ENCODE assay signal across 8 cellular contexts in the genomic region with DNA sequence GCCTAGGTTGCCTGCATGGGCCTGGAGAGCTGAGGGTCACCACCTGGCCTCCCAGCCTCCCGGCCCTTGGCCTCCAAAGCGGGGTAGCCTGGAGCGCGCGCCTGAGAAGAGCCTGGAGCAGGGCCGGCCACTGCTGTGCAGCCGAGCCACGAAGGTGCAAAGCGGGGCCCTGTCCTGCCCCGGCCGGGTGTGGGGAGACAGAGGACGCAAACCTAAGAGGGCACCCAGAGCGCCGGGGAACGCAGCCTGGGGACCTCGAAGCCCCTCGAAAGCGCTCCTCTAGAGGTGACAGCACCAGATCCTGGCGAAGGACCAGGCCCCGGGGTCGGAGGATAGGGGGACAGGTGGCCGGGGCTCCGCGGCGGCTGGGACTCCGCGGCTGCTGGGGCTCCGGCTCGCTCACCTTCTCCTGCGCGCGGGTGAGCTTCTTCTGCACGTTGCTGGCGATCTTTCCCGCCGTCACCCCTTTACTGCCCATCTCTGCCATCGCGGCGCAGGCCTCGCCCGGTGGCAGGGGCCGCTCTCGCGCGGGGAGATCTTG. TPM values are rescaled to one million over a fixed set of nuclear protein-coding genes. Genes with fewer than 3 reads are reported as not detected.
DNase-seq lines count a peak whose midpoint lies in the region; ATAC-seq and TF ChIP-seq lines count a peak whose summit lies in the region.

No MANE protein-coding gene starts in this region.

- H3K9me3 ChIP-seq in A673 (ENCODE audit: low read depth, low read length, poor library complexity, severe bottlenecking), result no peaks in the 10 kb centered on the region
- no peaks in the 10 kb centered on the region for H3K9me3 ChIP-seq in neutrophil

- H3K36me3 ChIP-seq in A673 (ENCODE audit: insufficient read depth, low read length, poor library complexity, severe bottlenecking), result no peaks in the 10 kb centered on the region
- no peaks in the 10 kb centered on the region for H3K36me3 ChIP-seq in neutrophil

- no TSS peak for BruUV-seq in A673 (replicated peaks; lab: Mats Ljungman, UMichigan)

- H3K4me1 ChIP-seq in A673 (ENCODE audit: insufficient read depth, low read length, poor library complexity, severe bottlenecking) (peaks cover 27% of the 10 kb centered on the region), neutrophil (ENCODE audit: control insufficient read depth in 1 of 2, insufficient read depth in 1 of 2, low read depth in 1 of 2, low read length in 1 of 2) (peaks cover 20 to 22% of the 10 kb centered on the region in 2 experiments)

- intact Hi-C loops in A673 (cut with micrococcal nuclease; ENCODE audit: unreplicated experiment), result no loop called here

- TF ChIP-seq CTCF in A673 (conservative IDR thresholded peaks at IDR 0.05; ENCODE audit: low read depth, low read length) (no peak), foreskin fibroblast (IDR thresholded peaks at IDR 0.05; ENCODE audit: low read depth, low read length) (no peak), neutrophil (IDR thresholded peaks at IDR 0.05) (no peak)

- H3K27ac ChIP-seq in A673 (ENCODE audit: low read depth, low read length, poor library complexity, severe bottlenecking), result peak overlapping the region; percentile 89
- H3K27ac ChIP-seq in neutrophil, result no peak overlapping the region

- CTCF ChIA-PET in A673 (lab: Charles Lee), result no interaction called here

- DNase-seq in A673 (ENCODE audit: low spot score), result no peak
- peak; percentile 34 for DNase-seq in activated CD4-positive, CD25-positive, alpha-beta regulatory T cell treated with anti-CD3 and anti-CD28 coated beads, Interleukin-2, amount 50 U/mL, for 72 hours
- no peak for DNase-seq in foreskin fibroblast
- no peak for DNase-seq in NCI-H1694 treated with DMSO at 0.1 percent for 48 hours (lab: John Stamatoyannopoulos, UW)
- no peak for DNase-seq in CD1c-positive myeloid dendritic cell (ENCODE audit: extremely low spot score)

- ATAC-seq in GM19023 (IDR thresholded peaks at IDR 0.05; ENCODE audit: unreplicated experiment), result peak; percentile 23
- ATAC-seq in HG03135 (IDR thresholded peaks at IDR 0.05; ENCODE audit: unreplicated experiment), result peak; percentile 30

- POLR2A ChIA-PET in A673 (lab: Charles Lee; ENCODE audit: low non-redundant PET), result interaction anchor here (0.6 kb wide), 1 partner anchor 217 kb away, joined by 4 read pairs; no protein-coding TSS in a partner anchor

- no peaks in the 10 kb centered on the region for H3K27me3 ChIP-seq in A673 (replicated peaks; ENCODE audit: insufficient read depth, low read depth, low read length, poor library complexity)
- peaks cover 82% of the 10 kb centered on the region for H3K27me3 ChIP-seq in neutrophil

- peak overlapping the region; percentile 87 for H3K4me3 ChIP-seq in A673 (ENCODE audit: low read depth, low read length, poor library complexity, severe bottlenecking)
- H3K4me3 ChIP-seq in foreskin fibroblast (ENCODE audit: low read depth in 1 of 2, low read length in 2 of 2), result peak overlapping the region; percentile 87 to 89
- peak overlapping the region; percentile 58 to 59 for H3K4me3 ChIP-seq in neutrophil (ENCODE audit: low read depth in 1 of 2, low read length in 1 of 2)

RNA-seq across cellular contexts. Expression of a gene that starts 0.4 kb away (rescaled TPM):
- 34.1 and 36.2 TPM in 2 replicates for total RNA-seq in A673 (2021)
